ENCODE assay signal across 9 cellular contexts in the genomic region with DNA sequence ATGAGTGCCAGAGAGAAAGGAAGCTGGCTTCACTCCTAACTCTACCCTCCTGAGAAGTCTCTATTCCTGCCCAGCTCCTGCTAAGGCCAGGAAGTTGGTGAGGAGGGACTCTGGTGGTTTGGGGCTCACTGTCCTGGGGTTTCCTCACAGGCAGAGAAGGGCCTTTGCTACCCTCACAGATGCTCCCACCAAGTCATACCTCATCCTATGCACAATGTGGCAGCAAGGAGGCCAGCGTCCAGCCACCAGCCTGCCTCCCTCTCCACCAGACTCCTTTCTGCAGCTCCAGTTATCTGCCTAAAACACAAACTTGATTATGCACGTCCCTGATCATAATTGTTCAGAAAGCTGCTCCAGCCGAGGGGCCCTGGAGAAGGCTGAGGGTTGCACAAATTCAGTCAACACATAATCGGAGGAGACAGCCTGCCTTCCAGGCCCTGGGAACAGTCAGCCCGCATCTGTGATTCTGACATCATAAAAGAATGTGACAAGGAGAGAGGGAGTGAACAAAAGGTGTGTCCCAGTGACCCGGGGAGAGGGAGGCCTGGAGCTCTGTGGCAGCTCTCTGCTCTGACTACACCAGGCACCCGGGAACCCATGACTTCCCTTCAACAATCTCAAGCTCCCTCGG. TPM values are rescaled to one million over a fixed set of nuclear protein-coding genes. Genes with fewer than 3 reads are reported as not detected.
A peak's percentile ranks its signal among the peaks of the same experiment; 100 is the strongest.
DNase-seq lines count a peak whose midpoint lies in the region; ATAC-seq and TF ChIP-seq lines count a peak whose summit lies in the region.
"Had no signal": no experiment of that assay in that cellular context is flagged by ENCODE, and none has a peak within 500 bp of the region (broad histone marks: within the 10 kb centered on the region; RNA-seq: fewer than 3 reads in every experiment).

No MANE protein-coding gene starts in this region.

- intact Hi-C loops in Panc1 (cut with micrococcal nuclease; ENCODE audit: unreplicated experiment) (loop anchor here (5.0 kb wide), 1 partner anchor 63 kb away; no protein-coding TSS in a partner anchor), tibial artery (cut with DNase I; ENCODE audit: low total_unique reads) (loop anchor here (5.0 kb wide), 1 partner anchor 33 kb away; no protein-coding TSS in a partner anchor)

- H3K36me3 Mint-ChIP-seq in immature natural killer cell, result no peaks in the 10 kb centered on the region

- BruUV-seq in Panc1 (replicated peaks; lab: Mats Ljungman, UMichigan), result no TSS peak

- H3K23ac ChIP-seq in mesendoderm (ENCODE audit: low read length), result no peak overlapping the region

- H3K9me3 Mint-ChIP-seq in immature natural killer cell, result no peaks in the 10 kb centered on the region

- DNase-seq in Panc1 (ENCODE audit: low read depth, low spot score) (no peak), dermis blood vessel endothelial cell (peak; percentile 43), mesendoderm (peak; percentile 91), tibial artery (peak in 1 of 2 donors; percentile 75), activated T-cell treated with anti-CD3 and anti-CD28 coated beads for 4 hours (no peak), immature natural killer cell (no peak), NCI-H524 (lab: John Stamatoyannopoulos, UW) (no peak), NOMO-1 treated with dmso at 0.1 percent for 144 hours (lab: John Stamatoyannopoulos, UW; ENCODE audit: unreplicated experiment) (no peak)
- DNase-seq: NCI-H2227 treated with DMSO at 0.1 percent for 48 hours had no signal

- no peak for TF ChIP-seq CTCF in Panc1 (IDR thresholded peaks at IDR 0.05)
- TF ChIP-seq CTCF in tibial artery (IDR thresholded peaks at IDR 0.05), result no peak

- H3K9ac ChIP-seq in mesendoderm (ENCODE audit: low read length), result peak overlapping the region; percentile 19

- H3K4me1 Mint-ChIP-seq in immature natural killer cell, result peaks cover 0 to under 1% of the 10 kb centered on the region in 2 donors

- H2BK120ac ChIP-seq in mesendoderm (ENCODE audit: low read depth, low read length), result no peak overlapping the region

- no peak overlapping the region for H4K8ac ChIP-seq in mesendoderm (ENCODE audit: low read depth, low read length)

- H3K27me3 Mint-ChIP-seq in immature natural killer cell (ENCODE audit: low read depth in 3 of 3), result peaks cover 1 to 11% (median 4%) of the 10 kb centered on the region in 3 donors

- CTCF ChIA-PET in Panc1 (lab: Charles Lee), result interaction anchor here (0.6 to 1.5 kb wide), 2 partner anchors 12 to 76 kb away, joined by 4 to 7 read pairs; no protein-coding TSS in a partner anchor

- H3K27me3 ChIP-seq in Panc1 (ENCODE audit: control insufficient read depth, insufficient read depth, low read length) (no peaks in the 10 kb centered on the region), mesendoderm (ENCODE audit: insufficient read depth, low read length, poor library complexity) (no peaks in the 10 kb centered on the region), tibial artery (no peaks in the 10 kb centered on the region)

- peak overlapping the region; percentile 75 for H3K56ac ChIP-seq in mesendoderm (ENCODE audit: low read length)

- in situ Hi-C loops in Panc1 (cut with HindIII; ENCODE audit: low pct_unique_long_range_greater_than_20kb, low sequenced_read_pairs), result no loop called here

- no CpG with 5 or more reads among the region's 8 CpGs for WGBS in mesendoderm (ENCODE audit: extremely low coverage, insufficient coverage, low lambda C conversion rate)

- no peak overlapping the region for H3K4me3 Mint-ChIP-seq in immature natural killer cell

- no peak overlapping the region for H3K4ac ChIP-seq in mesendoderm (ENCODE audit: low read depth, low read length)

- H3K4me1 ChIP-seq in Panc1 (ENCODE audit: control insufficient read depth, insufficient read depth, low read length), result peaks cover 55% of the 10 kb centered on the region
- peaks cover 24% of the 10 kb centered on the region for H3K4me1 ChIP-seq in mesendoderm (ENCODE audit: control insufficient read depth, low read depth, low read length)
- peaks cover 11 to 100% (median 59%) of the 10 kb centered on the region in 4 donors for H3K4me1 ChIP-seq in tibial artery

- H3K27ac ChIP-seq in Panc1 (ENCODE audit: low read length) (peak overlapping the region; percentile 95), mesendoderm (ENCODE audit: low read depth, low read length) (peak overlapping the region; percentile 35), tibial artery (peak overlapping the region; percentile 74 to 83)

- H4K5ac ChIP-seq in mesendoderm (ENCODE audit: low read length), result no peak overlapping the region

- no peak overlapping the region for H2AK5ac ChIP-seq in mesendoderm (ENCODE audit: low read length)

- H2BK5ac ChIP-seq in mesendoderm (ENCODE audit: low read length), result peak overlapping the region; percentile 79

- H3K79me1 ChIP-seq in mesendoderm (ENCODE audit: low read length), result no peaks in the 10 kb centered on the region

- POLR2A ChIA-PET in Panc1 (lab: Charles Lee), result interaction anchor here (0.5 kb wide), 1 partner anchor 1104 kb away, joined by 5 read pairs; no protein-coding TSS in a partner anchor

- H3K9me3 ChIP-seq in Panc1 (ENCODE audit: control insufficient read depth, insufficient read depth, low read depth, low read length) (no peaks in the 10 kb centered on the region), tibial artery (no peaks in the 10 kb centered on the region)

- no peaks in the 10 kb centered on the region for H3K79me2 ChIP-seq in mesendoderm (ENCODE audit: control insufficient read depth, insufficient read depth, low read length)

- H2BK15ac ChIP-seq in mesendoderm (replicated peaks; ENCODE audit: low read depth), result no peak overlapping the region

- peak; percentile 49 for ATAC-seq in Panc1

- peak overlapping the region; percentile 9 for H3K18ac ChIP-seq in mesendoderm (ENCODE audit: low read length)

- no peak overlapping the region for H3K4me2 ChIP-seq in mesendoderm (ENCODE audit: low read length)

- no peak overlapping the region for H3K27ac Mint-ChIP-seq in immature natural killer cell

- H3K4me3 ChIP-seq in Panc1 (ENCODE audit: low read depth in 2 of 2, low read length in 2 of 2) (0 out of 4 replicates have a peak overlapping the region, but pooled peaks of 1 of the 2 experiments have one; percentile 4), mesendoderm (ENCODE audit: low read length) (no peak overlapping the region), tibial artery (no peak overlapping the region)

- H3K36me3 ChIP-seq in Panc1 (ENCODE audit: control insufficient read depth, insufficient read depth, low read length) (no peaks in the 10 kb centered on the region), mesendoderm (ENCODE audit: control insufficient read depth, insufficient read depth, low read length) (no peaks in the 10 kb centered on the region), tibial artery (no peaks in the 10 kb centered on the region)

RNA-seq across cellular contexts. Expression of a gene that starts 28.8 kb away (rescaled TPM):
- total RNA-seq in Panc1 (2021; ENCODE audit: unreplicated experiment), result 116 TPM
- polyA plus RNA-seq in Panc1 (2012; ENCODE audit: insufficient read length), result 140 TPM
- total RNA-seq in dermis blood vessel endothelial cell, result 107 and 156 TPM in 2 replicates
- 17.5 TPM for polyA plus RNA-seq in mesendoderm (2013, experiment 1 of 2)
- polyA plus RNA-seq in mesendoderm (2013, experiment 2 of 2), result 17.2 TPM
- under 1 TPM in 2 of 3 donors, not detected in 1; 0.31 to 0.76 TPM for polyA plus RNA-seq in immature natural killer cell

Comparison
In these comparisons a context has a peak if more than half of its experiments do, and no peak if none do; other contexts are left out.
1. DNase-seq: peak in dermis blood vessel endothelial cell (single experiment) and mesendoderm (single experiment); none in Panc1 (single experiment), activated T-cell treated with anti-CD3 and anti-CD28 coated beads for 4 hours (single experiment), immature natural killer cell (0 of 3), NCI-H524 (0 of 2) and NOMO-1 treated with dmso at 0.1 percent for 144 hours (single experiment).
2. H3K27ac ChIP-seq: peak in every context shown above with its lines; median percentile 95 in Panc1; 78 in tibial artery; 35 in mesendoderm.